ENCODE assay signal across 1 cellular context in the genomic region with DNA sequence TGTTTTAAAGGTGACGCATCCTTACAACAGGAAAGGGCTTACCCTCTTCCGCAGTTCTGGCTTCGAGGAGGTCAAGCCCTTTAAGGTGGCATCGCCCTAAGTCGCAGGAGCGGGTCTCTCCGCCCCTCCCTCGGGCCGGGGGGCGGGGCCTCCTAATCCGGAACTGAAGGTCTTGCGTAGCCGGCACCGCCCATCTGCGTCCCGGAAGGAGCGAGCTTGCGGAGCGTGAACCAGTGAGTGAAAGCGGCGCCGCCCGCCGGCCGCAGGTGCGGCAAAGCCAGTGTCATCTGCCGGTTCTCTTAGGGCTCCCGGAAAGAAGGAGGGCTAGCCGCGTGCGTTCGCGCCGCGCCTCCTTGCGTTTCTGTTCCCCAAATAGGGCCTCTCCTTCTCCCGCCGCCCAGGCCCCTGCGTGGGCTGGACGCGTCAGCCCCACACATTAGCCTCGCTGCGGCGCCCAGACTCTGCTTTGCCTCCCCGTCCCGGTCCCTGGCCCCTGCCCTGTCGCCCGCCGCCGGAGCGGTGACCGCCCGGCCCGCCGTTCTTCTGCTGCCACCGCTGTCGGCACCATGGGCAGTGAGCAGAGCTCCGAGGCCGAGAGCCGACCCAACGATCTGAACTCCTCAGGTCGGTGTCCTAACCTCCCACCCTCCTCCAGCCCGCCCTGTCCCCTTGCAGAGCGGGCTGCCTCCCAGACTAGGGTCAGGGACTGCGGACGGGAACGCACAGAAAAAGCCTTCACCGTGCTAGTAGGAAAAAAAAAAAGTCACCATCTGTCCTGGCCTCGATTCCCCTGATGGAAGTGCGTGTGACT.
A peak's percentile ranks its signal among the peaks of the same experiment; 100 is the strongest.
TF ChIP-seq lines count a peak whose summit lies in the region.

A gene (plus strand): TSS at position 193 of the 811 bp plus-strand sequence. CDS start 374 bp downstream, at position 567.

TF ChIP-seq in GM12878, 131 proteins besides CTCF, POLR2A, EP300 and RAD21 (continued from another document and continues in another):
- TF ChIP-seq, protein P1, sequence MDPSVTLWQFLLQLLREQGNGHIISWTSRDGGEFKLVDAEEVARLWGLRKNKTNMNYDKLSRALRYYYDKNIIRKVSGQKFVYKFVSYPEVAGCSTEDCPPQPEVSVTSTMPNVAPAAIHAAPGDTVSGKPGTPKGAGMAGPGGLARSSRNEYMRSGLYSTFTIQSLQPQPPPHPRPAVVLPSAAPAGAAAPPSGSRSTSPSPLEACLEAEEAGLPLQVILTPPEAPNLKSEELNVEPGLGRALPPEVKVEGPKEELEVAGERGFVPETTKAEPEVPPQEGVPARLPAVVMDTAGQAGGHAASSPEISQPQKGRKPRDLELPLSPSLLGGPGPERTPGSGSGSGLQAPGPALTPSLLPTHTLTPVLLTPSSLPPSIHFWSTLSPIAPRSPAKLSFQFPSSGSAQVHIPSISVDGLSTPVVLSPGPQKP (IDR thresholded peaks at IDR 0.05; ENCODE audit: low read depth, low read length), result 0 out of 2 replicates have a peak, but pooled peaks have one; percentile 45
- TF ChIP-seq CHD2 (IDR thresholded peaks at IDR 0.05; ENCODE audit: borderline replicate concordance, low read depth, low read length) (peak; percentile 9; the same call in 1 of the 2 replicates), CEBPB (IDR thresholded peaks at IDR 0.05; ENCODE audit: borderline replicate concordance in 1 of 2, low read depth in 2 of 2, low read length in 2 of 2) (no peak), RCOR1 (conservative IDR thresholded peaks at IDR 0.05; ENCODE audit: low read depth, low read length) (peak; percentile 43; the same call in 1 of the 2 replicates), ATF7 (IDR thresholded peaks at IDR 0.05; ENCODE audit: low read depth) (peak; percentile 51; the same call in 1 of the 2 replicates), CBFB (IDR thresholded peaks at IDR 0.05; ENCODE audit: low read depth) (peak; percentile 72), RB1 (IDR thresholded peaks at IDR 0.05; ENCODE audit: borderline replicate concordance) (peak; percentile 89; the same call in 1 of the 2 replicates), BMI1 (IDR thresholded peaks at IDR 0.05; ENCODE audit: borderline replicate concordance) (no peak), RBBP5 (conservative IDR thresholded peaks at IDR 0.05) (no peak), ZSCAN29 (IDR thresholded peaks at IDR 0.05) (no peak), MTA2 (IDR thresholded peaks at IDR 0.05; ENCODE audit: low read depth) (0 out of 2 replicates have a peak, but pooled peaks have one; percentile 33), RUNX3 (IDR thresholded peaks at IDR 0.05; ENCODE audit: low read length) (peak; percentile 59), ZNF24 (IDR thresholded peaks at IDR 0.05) (no peak), MTA3 (IDR thresholded peaks at IDR 0.05; ENCODE audit: borderline replicate concordance, low read length) (peak; percentile 52; the same call in 1 of the 2 replicates), HDAC2 (IDR thresholded peaks at IDR 0.05) (no peak), ZBED1 (IDR thresholded peaks at IDR 0.05; ENCODE audit: borderline replicate concordance) (0 out of 2 replicates have a peak, but pooled peaks have one; percentile 51), KDM1A (IDR thresholded peaks at IDR 0.05; ENCODE audit: borderline replicate concordance) (no peak), CBX3 (IDR thresholded peaks at IDR 0.05; ENCODE audit: borderline replicate concordance, low read depth) (no peak), ETV6 (conservative IDR thresholded peaks at IDR 0.05 in 1 of 2, IDR thresholded peaks at IDR 0.05 in 1 of 2; ENCODE audit: borderline replicate concordance in 1 of 2, low read depth in 1 of 2) (peak in 1 of 2 experiments; percentile 46; a peak in 1 of 4 replicates), ZZZ3 (IDR thresholded peaks at IDR 0.05; ENCODE audit: control insufficient read depth, insufficient read length, low read depth) (no peak), EED (IDR thresholded peaks at IDR 0.05; ENCODE audit: low read depth) (peak; percentile 55; the same call in 1 of the 2 replicates), RFX5 (IDR thresholded peaks at IDR 0.05; ENCODE audit: low read depth, low read length) (no peak), BACH1 (IDR thresholded peaks at IDR 0.05; ENCODE audit: borderline replicate concordance) (peak; percentile 74), SMAD1 (IDR thresholded peaks at IDR 0.05; ENCODE audit: low read depth, partially characterized antibody) (peak; percentile 41), PAX5 (IDR thresholded peaks at IDR 0.05; ENCODE audit: borderline replicate concordance, low read depth, low read length) (peak; percentile 56; the same call in 1 of the 2 replicates)
- TF ChIP-seq, protein P2, sequence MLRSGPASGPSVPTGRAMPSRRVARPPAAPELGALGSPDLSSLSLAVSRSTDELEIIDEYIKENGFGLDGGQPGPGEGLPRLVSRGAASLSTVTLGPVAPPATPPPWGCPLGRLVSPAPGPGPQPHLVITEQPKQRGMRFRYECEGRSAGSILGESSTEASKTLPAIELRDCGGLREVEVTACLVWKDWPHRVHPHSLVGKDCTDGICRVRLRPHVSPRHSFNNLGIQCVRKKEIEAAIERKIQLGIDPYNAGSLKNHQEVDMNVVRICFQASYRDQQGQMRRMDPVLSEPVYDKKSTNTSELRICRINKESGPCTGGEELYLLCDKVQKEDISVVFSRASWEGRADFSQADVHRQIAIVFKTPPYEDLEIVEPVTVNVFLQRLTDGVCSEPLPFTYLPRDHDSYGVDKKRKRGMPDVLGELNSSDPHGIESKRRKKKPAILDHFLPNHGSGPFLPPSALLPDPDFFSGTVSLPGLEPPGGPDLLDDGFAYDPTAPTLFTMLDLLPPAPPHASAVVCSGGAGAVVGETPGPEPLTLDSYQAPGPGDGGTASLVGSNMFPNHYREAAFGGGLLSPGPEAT (IDR thresholded peaks at IDR 0.05; ENCODE audit: low read depth), result peak; percentile 52; the same call in 1 of the 2 replicates
- TF ChIP-seq, protein P3, sequence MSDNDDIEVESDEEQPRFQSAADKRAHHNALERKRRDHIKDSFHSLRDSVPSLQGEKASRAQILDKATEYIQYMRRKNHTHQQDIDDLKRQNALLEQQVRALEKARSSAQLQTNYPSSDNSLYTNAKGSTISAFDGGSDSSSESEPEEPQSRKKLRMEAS (IDR thresholded peaks at IDR 0.05; ENCODE audit: low read depth, low read length), result peak; percentile 88
- TF ChIP-seq, protein P4, sequence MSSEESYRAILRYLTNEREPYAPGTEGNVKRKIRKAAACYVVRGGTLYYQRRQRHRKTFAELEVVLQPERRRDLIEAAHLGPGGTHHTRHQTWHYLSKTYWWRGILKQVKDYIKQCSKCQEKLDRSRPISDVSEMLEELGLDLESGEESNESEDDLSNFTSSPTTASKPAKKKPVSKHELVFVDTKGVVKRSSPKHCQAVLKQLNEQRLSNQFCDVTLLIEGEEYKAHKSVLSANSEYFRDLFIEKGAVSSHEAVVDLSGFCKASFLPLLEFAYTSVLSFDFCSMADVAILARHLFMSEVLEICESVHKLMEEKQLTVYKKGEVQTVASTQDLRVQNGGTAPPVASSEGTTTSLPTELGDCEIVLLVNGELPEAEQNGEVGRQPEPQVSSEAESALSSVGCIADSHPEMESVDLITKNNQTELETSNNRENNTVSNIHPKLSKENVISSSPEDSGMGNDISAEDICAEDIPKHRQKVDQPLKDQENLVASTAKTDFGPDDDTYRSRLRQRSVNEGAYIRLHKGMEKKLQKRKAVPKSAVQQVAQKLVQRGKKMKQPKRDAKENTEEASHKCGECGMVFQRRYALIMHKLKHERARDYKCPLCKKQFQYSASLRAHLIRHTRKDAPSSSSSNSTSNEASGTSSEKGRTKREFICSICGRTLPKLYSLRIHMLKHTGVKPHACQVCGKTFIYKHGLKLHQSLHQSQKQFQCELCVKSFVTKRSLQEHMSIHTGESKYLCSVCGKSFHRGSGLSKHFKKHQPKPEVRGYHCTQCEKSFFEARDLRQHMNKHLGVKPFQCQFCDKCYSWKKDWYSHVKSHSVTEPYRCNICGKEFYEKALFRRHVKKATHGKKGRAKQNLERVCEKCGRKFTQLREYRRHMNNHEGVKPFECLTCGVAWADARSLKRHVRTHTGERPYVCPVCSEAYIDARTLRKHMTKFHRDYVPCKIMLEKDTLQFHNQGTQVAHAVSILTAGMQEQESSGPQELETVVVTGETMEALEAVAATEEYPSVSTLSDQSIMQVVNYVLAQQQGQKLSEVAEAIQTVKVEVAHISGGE (CRISPR knock-in tag; IDR thresholded peaks at IDR 0.05), result no peak
- TF ChIP-seq, protein P5, sequence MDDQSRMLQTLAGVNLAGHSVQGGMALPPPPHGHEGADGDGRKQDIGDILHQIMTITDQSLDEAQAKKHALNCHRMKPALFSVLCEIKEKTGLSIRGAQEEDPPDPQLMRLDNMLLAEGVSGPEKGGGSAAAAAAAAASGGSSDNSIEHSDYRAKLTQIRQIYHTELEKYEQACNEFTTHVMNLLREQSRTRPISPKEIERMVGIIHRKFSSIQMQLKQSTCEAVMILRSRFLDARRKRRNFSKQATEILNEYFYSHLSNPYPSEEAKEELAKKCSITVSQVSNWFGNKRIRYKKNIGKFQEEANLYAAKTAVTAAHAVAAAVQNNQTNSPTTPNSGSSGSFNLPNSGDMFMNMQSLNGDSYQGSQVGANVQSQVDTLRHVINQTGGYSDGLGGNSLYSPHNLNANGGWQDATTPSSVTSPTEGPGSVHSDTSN (IDR thresholded peaks at IDR 0.05; ENCODE audit: insufficient replicate concordance, low read depth, low read length), result no peak
- TF ChIP-seq, protein P6, sequence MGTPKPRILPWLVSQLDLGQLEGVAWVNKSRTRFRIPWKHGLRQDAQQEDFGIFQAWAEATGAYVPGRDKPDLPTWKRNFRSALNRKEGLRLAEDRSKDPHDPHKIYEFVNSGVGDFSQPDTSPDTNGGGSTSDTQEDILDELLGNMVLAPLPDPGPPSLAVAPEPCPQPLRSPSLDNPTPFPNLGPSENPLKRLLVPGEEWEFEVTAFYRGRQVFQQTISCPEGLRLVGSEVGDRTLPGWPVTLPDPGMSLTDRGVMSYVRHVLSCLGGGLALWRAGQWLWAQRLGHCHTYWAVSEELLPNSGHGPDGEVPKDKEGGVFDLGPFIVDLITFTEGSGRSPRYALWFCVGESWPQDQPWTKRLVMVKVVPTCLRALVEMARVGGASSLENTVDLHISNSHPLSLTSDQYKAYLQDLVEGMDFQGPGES (IDR thresholded peaks at IDR 0.05), result peak; percentile 36; the same call in 1 of the 2 replicates
- TF ChIP-seq, protein P7, sequence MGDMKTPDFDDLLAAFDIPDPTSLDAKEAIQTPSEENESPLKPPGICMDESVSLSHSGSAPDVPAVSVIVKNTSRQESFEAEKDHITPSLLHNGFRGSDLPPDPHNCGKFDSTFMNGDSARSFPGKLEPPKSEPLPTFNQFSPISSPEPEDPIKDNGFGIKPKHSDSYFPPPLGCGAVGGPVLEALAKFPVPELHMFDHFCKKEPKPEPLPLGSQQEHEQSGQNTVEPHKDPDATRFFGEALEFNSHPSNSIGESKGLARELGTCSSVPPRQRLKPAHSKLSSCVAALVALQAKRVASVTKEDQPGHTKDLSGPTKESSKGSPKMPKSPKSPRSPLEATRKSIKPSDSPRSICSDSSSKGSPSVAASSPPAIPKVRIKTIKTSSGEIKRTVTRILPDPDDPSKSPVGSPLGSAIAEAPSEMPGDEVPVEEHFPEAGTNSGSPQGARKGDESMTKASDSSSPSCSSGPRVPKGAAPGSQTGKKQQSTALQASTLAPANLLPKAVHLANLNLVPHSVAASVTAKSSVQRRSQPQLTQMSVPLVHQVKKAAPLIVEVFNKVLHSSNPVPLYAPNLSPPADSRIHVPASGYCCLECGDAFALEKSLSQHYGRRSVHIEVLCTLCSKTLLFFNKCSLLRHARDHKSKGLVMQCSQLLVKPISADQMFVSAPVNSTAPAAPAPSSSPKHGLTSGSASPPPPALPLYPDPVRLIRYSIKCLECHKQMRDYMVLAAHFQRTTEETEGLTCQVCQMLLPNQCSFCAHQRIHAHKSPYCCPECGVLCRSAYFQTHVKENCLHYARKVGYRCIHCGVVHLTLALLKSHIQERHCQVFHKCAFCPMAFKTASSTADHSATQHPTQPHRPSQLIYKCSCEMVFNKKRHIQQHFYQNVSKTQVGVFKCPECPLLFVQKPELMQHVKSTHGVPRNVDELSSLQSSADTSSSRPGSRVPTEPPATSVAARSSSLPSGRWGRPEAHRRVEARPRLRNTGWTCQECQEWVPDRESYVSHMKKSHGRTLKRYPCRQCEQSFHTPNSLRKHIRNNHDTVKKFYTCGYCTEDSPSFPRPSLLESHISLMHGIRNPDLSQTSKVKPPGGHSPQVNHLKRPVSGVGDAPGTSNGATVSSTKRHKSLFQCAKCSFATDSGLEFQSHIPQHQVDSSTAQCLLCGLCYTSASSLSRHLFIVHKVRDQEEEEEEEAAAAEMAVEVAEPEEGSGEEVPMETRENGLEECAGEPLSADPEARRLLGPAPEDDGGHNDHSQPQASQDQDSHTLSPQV (IDR thresholded peaks at IDR 0.05), result no peak
- TF ChIP-seq, protein P8, sequence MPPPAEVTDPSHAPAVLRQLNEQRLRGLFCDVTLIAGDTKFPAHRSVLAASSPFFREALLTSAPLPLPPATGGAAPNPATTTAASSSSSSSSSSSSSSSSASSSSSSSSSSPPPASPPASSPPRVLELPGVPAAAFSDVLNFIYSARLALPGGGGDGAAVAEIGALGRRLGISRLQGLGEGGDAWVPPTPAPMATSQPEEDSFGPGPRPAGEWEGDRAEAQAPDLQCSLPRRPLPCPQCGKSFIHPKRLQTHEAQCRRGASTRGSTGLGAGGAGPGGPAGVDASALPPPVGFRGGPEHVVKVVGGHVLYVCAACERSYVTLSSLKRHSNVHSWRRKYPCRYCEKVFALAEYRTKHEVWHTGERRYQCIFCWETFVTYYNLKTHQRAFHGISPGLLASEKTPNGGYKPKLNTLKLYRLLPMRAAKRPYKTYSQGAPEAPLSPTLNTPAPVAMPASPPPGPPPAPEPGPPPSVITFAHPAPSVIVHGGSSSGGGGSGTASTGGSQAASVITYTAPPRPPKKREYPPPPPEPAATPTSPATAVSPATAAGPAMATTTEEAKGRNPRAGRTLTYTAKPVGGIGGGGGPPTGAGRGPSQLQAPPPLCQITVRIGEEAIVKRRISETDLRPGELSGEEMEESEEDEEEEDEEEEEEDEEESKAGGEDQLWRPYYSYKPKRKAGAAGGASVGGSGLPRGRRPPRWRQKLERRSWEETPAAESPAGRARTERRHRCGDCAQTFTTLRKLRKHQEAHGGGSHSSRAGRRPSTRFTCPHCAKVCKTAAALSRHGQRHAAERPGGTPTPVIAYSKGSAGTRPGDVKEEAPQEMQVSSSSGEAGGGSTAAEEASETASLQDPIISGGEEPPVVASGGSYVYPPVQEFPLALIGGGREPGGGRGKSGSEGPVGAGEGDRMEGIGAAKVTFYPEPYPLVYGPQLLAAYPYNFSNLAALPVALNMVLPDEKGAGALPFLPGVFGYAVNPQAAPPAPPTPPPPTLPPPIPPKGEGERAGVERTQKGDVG (CRISPR knock-in tag; IDR thresholded peaks at IDR 0.05), result no peak
